In the genomic region with DNA sequence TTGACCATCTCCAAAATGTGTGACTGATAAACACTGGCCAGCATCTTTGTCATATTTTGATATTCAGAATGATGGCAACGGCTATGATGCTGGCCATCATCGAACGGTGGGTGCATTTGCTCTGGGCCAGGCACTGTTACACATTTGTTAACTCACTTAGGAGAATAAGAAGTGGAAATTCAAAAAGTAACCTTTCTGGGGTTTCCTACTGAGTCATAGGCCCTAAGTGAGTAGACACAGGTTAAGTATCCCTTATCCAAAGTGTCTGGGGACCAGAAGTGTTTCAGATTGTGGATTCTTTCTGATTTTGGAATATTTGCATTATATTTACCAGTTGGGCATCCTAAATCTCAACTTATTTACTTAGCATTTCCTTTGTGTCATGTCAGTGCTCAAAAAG, we compare ENCODE assay signal across 34 cellular contexts.
"Had no signal": no experiment of that assay in that cellular context is flagged by ENCODE, and none has a peak within 500 bp of the region (broad histone marks: within the 10 kb centered on the region; RNA-seq: fewer than 3 reads in every experiment).

No MANE protein-coding gene starts in this region.

- H3K9ac ChIP-seq: KMS-11 had no signal

- H3K4me2 ChIP-seq: KMS-11 had no signal

- H3K4me3 ChIP-seq: MG63 had no signal

- H3K27me3 ChIP-seq: MG63 had no signal

- H3K9me3 ChIP-seq: MG63 had no signal

- H3K36me3 ChIP-seq: MG63 had no signal

- DNase-seq: Karpas-422, Kasumi-1, KG1, MG63, MM.1S, MV-4-11, NCI-H1048, NCI-H1092, NCI-H1092 treated with DMSO at 0.1 percent for 48 hours, NCI-H1105, NCI-H1105 treated with DMSO at 0.1 percent for 48 hours, NCI-H1417, NCI-H1417 treated with DMSO at 0.1 percent for 48 hours, NCI-H1436, NCI-H1436 treated with DMSO at 0.1 percent for 48 hours, NCI-H146, NCI-H1694, NCI-H1694 treated with DMSO at 0.1 percent for 48 hours, NCI-H187, NCI-H187 treated with DMSO at 0.1 percent for 48 hours, NCI-H1930, NCI-H2029, NCI-H2029 treated with DMSO at 0.1 percent for 48 hours, NCI-H2081, NCI-H2081 treated with DMSO at 0.1 percent for 48 hours, NCI-H2107, NCI-H2171, NCI-H2171 treated with DMSO at 0.1 percent for 48 hours, NCI-H2227 treated with DMSO at 0.1 percent for 48 hours, NCI-H226, NCI-H345, NCI-H446, NCI-H446 treated with DMSO at 0.1 percent for 48 hours had no signal

- H3K27ac ChIP-seq: KMS-11 had no signal
